ENCODE assay signal across 21 cellular contexts in the genomic region with DNA sequence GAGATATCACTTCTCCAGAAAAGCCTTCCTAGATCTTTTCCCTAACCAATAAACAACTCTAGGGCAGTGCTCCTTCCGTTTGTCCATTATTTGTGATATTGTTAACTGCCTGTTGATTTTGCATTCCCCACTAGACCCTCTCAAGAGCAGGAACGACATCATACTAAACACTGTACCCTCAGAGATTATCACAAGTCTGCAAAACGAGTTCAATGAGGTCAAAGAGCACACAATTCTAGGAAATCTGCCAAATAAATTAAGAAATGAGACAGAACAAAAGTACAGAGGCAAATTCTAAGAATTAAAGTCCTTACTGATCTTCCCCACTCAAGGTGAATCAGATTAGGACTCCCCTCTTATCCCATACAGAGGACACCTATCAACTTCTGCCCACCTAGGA.
"Had no signal": no experiment of that assay in that cellular context is flagged by ENCODE, and none has a peak within 500 bp of the region (broad histone marks: within the 10 kb centered on the region; RNA-seq: fewer than 3 reads in every experiment).

No MANE protein-coding gene starts in this region.

- H3K9me3 Mint-ChIP-seq: activated CD4-positive, alpha-beta T cell treated with anti-CD3 and anti-CD28 coated beads, Interleukin-2, amount 10 ng/mL, durations not matched to agents 7 days and 5 days; activated naive CD4-positive, alpha-beta T cell treated with anti-CD3 and anti-CD28 coated beads for 36 hours; activated naive CD8-positive, alpha-beta T cell treated with anti-CD3 and anti-CD28 coated beads for 36 hours; effector memory CD8-positive, alpha-beta T cell; naive thymus-derived CD4-positive, alpha-beta T cell had no signal

- ATAC-seq: effector memory CD8-positive, alpha-beta T cell; gastrocnemius medialis; left ventricle myocardium superior; naive thymus-derived CD4-positive, alpha-beta T cell; right cardiac atrium had no signal

- H3K4me3 Mint-ChIP-seq: activated CD4-positive, alpha-beta T cell treated with anti-CD3 and anti-CD28 coated beads, Interleukin-2, amount 10 ng/mL, durations not matched to agents 7 days and 5 days; activated naive CD4-positive, alpha-beta T cell treated with anti-CD3 and anti-CD28 coated beads for 36 hours; activated naive CD8-positive, alpha-beta T cell treated with anti-CD3 and anti-CD28 coated beads for 36 hours; effector memory CD8-positive, alpha-beta T cell; naive thymus-derived CD4-positive, alpha-beta T cell had no signal

- H3K27me3 Mint-ChIP-seq: activated CD4-positive, alpha-beta T cell treated with anti-CD3 and anti-CD28 coated beads, Interleukin-2, amount 10 ng/mL, durations not matched to agents 7 days and 5 days; activated naive CD8-positive, alpha-beta T cell treated with anti-CD3 and anti-CD28 coated beads for 36 hours; effector memory CD8-positive, alpha-beta T cell; naive thymus-derived CD4-positive, alpha-beta T cell had no signal

- DNase-seq: activated CD4-positive, alpha-beta T cell treated with anti-CD3 and anti-CD28 coated beads, Interleukin-2, amount 10 ng/mL, durations not matched to agents 7 days and 5 days; activated CD4-positive, CD25-positive, alpha-beta regulatory T cell; activated CD8-positive, alpha-beta memory T cell treated with anti-CD3 and anti-CD28 coated beads, Interleukin-2, amount 50 U/mL, for 48 hours; activated effector memory CD4-positive, alpha-beta T cell treated with anti-CD3 and anti-CD28 coated beads, Interleukin-2, amount 50 U/mL, for 16 hours; activated naive CD4-positive, alpha-beta T cell treated with anti-CD3 and anti-CD28 coated beads for 36 hours; activated naive CD8-positive, alpha-beta T cell treated with anti-CD3 and anti-CD28 coated beads for 36 hours; amniotic stem cell; brain microvascular endothelial cell; cortex of kidney; effector memory CD8-positive, alpha-beta T cell; erythroblast; gastrocnemius medialis; glutamatergic neuron; left ventricle myocardium superior; mammary epithelial cell; midbrain; naive thymus-derived CD4-positive, alpha-beta T cell; right cardiac atrium; stimulated activated CD4-positive, alpha-beta T cell treated with anti-CD3 and anti-CD28 coated beads, Interleukin-2, amount 100 ng/mL, for 48 hours; stomach; tibial artery had no signal

- H3K27ac Mint-ChIP-seq: activated CD4-positive, alpha-beta T cell treated with anti-CD3 and anti-CD28 coated beads, Interleukin-2, amount 10 ng/mL, durations not matched to agents 7 days and 5 days; activated naive CD4-positive, alpha-beta T cell treated with anti-CD3 and anti-CD28 coated beads for 36 hours; activated naive CD8-positive, alpha-beta T cell treated with anti-CD3 and anti-CD28 coated beads for 36 hours; effector memory CD8-positive, alpha-beta T cell; naive thymus-derived CD4-positive, alpha-beta T cell had no signal
